In the genomic region with DNA sequence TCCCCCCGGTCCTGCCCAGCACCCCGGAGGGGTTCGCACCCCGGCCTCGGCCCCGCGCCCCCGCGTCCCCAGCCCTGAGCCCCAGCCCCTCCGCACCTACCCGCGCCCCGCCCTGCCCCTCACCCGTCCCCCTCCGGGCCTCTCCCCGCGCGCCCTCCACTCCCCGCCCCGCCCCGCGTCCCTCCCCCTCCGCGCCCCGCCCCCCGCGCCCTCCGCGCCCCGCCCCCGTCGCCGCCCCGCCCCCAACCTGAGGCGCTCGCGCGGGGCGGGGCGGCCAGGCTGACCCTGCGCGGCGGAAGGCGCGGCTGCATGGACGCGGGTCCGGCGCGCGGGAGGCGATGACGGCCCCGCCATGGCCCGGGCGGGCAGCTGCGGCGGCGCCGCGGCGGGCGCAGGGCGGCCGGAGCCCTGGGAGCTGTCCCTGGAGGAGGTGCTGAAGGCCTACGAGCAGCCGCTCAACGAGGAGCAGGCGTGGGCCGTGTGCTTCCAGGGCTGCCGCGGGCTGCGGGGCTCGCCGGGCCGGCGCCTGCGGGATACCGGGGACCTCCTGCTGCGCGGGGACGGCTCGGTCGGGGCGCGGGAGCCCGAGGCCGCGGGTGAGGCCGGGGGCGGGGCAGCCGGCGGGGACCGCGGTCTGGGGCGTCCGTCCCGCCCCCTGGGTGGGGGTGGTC, we compare ENCODE assay signal across 8 cellular contexts. TPM values are rescaled to one million over a fixed set of nuclear protein-coding genes. Genes with fewer than 3 reads are reported as not detected.
DNase-seq lines count a peak whose midpoint lies in the region; ATAC-seq and TF ChIP-seq lines count a peak whose summit lies in the region.

A gene with protein sequence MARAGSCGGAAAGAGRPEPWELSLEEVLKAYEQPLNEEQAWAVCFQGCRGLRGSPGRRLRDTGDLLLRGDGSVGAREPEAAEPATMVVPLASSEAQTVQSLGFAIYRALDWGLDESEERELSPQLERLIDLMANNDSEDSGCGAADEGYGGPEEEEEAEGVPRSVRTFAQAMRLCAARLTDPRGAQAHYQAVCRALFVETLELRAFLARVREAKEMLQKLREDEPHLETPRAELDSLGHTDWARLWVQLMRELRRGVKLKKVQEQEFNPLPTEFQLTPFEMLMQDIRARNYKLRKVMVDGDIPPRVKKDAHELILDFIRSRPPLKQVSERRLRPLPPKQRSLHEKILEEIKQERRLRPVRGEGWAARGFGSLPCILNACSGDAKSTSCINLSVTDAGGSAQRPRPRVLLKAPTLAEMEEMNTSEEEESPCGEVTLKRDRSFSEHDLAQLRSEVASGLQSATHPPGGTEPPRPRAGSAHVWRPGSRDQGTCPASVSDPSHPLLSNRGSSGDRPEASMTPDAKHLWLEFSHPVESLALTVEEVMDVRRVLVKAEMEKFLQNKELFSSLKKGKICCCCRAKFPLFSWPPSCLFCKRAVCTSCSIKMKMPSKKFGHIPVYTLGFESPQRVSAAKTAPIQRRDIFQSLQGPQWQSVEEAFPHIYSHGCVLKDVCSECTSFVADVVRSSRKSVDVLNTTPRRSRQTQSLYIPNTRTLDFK (plus strand): TSS at position 277 of the 671 bp plus-strand sequence. CDS start 76 bp downstream, at position 353.

- no peaks in the 10 kb centered on the region for H3K9me3 ChIP-seq in MM.1S (replicated peaks; ENCODE audit: insufficient read depth, low read length)

- H3K4me3 ChIP-seq in MM.1S (ENCODE audit: low read length), result peak within 1 kb of the TSS; percentile 53

- H3K36me3 Mint-ChIP-seq in activated CD4-positive, alpha-beta T cell treated with anti-CD3 and anti-CD28 coated beads for 36 hours (ENCODE audit: low read depth), result no peaks in the 10 kb centered on the region
- no peaks in the 10 kb centered on the region for H3K36me3 Mint-ChIP-seq in chondrocyte (ENCODE audit: low read depth)

- H3K9me3 Mint-ChIP-seq in activated CD4-positive, alpha-beta T cell treated with anti-CD3 and anti-CD28 coated beads for 36 hours (ENCODE audit: low read depth), result no peaks in the 10 kb centered on the region
- H3K9me3 Mint-ChIP-seq in chondrocyte (ENCODE audit: low read depth), result no peaks in the 10 kb centered on the region

- intact Hi-C loops in activated CD4-positive, alpha-beta T cell treated with anti-CD3 and anti-CD28 coated beads for 36 hours (cut with DNase I, micrococcal nuclease), result loop anchor here (1.0 to 10.0 kb wide), 5 partner anchors 12 to 126 kb away; a partner anchor contains a TSS

- H3K9ac ChIP-seq in MM.1S (ENCODE audit: low read length), result peak within 1 kb of the TSS; percentile 13; the same call in 1 of the 2 replicates

- no peaks in the 10 kb centered on the region for H3K4me1 ChIP-seq in MM.1S (ENCODE audit: low read length)

- H3K27ac ChIP-seq in MM.1S (ENCODE audit: low read length), result no peak within 1 kb of the TSS

- H3K27me3 ChIP-seq in MM.1S (replicated peaks; ENCODE audit: insufficient read depth, low read length), result no peaks in the 10 kb centered on the region

- no peaks in the 10 kb centered on the region for H3K9me2 ChIP-seq in MM.1S (replicated peaks; ENCODE audit: insufficient read depth, low read length)

- ATAC-seq in GM18907 (IDR thresholded peaks at IDR 0.05; ENCODE audit: unreplicated experiment) (peak; percentile 58), GM21528 (IDR thresholded peaks at IDR 0.05; ENCODE audit: low FRiP score, unreplicated experiment) (no peak)
- peak; percentile 89 for ATAC-seq in activated CD4-positive, alpha-beta T cell treated with anti-CD3 and anti-CD28 coated beads for 36 hours

- POLR2A ChIA-PET in activated CD4-positive, alpha-beta T cell treated with anti-CD3 and anti-CD28 coated beads for 36 hours (lab: Charles Lee), result no interaction called here

- peak within 1 kb of the TSS; percentile 63 for H3K4me2 ChIP-seq in MM.1S (ENCODE audit: low read depth, low read length)

- CTCF ChIA-PET in activated CD4-positive, alpha-beta T cell treated with anti-CD3 and anti-CD28 coated beads for 36 hours (lab: Charles Lee), result interaction anchor here (1.1 kb wide), 1 partner anchor 31 kb away, joined by 3 read pairs; no protein-coding TSS in a partner anchor

- no peaks in the 10 kb centered on the region for H3F3A ChIP-seq in MM.1S (ENCODE audit: insufficient read depth, low read length)

- peaks cover 13% of the 10 kb centered on the region for H3K27me3 Mint-ChIP-seq in activated CD4-positive, alpha-beta T cell treated with anti-CD3 and anti-CD28 coated beads for 36 hours
- H3K27me3 Mint-ChIP-seq in chondrocyte (ENCODE audit: low read depth), result no peaks in the 10 kb centered on the region

- H2AFZ ChIP-seq in MM.1S (ENCODE audit: low read length), result peak within 1 kb of the TSS; percentile 45; the same call in 1 of the 2 replicates

- H3K36me3 ChIP-seq in MM.1S (replicated peaks; ENCODE audit: insufficient read depth, low read length), result no peaks in the 10 kb centered on the region

- no peak within 1 kb of the TSS for H3K27ac Mint-ChIP-seq in activated CD4-positive, alpha-beta T cell treated with anti-CD3 and anti-CD28 coated beads for 36 hours
- H3K27ac Mint-ChIP-seq in chondrocyte (ENCODE audit: unreplicated experiment), result peak within 1 kb of the TSS; percentile 57

- H3K79me2 ChIP-seq in MM.1S (ENCODE audit: low read length), result no peaks in the 10 kb centered on the region

- TF ChIP-seq CTCF in MM.1S (IDR thresholded peaks at IDR 0.05; ENCODE audit: low read length) (no peak), chondrocyte (IDR thresholded peaks at IDR 0.05) (no peak)

- peak within 1 kb of the TSS; percentile 52 for H3K4me3 Mint-ChIP-seq in activated CD4-positive, alpha-beta T cell treated with anti-CD3 and anti-CD28 coated beads for 36 hours
- H3K4me3 Mint-ChIP-seq in chondrocyte (ENCODE audit: unreplicated experiment), result peak within 1 kb of the TSS; percentile 66

- DNase-seq in MM.1S (peak; percentile 56), chondrocyte (ENCODE audit: low spot score) (no peak), kidney glomerular epithelial cell (lab: John Stamatoyannopoulos, UW) (peak; percentile 65), DMS153 (lab: John Stamatoyannopoulos, UW) (no peak)
- peak; percentile 85 for DNase-seq in activated CD4-positive, alpha-beta T cell treated with anti-CD3 and anti-CD28 coated beads for 36 hours
- DNase-seq in stimulated activated CD4-positive, alpha-beta T cell treated with anti-CD3 and anti-CD28 coated beads, Interleukin-15, amount 100 ng/mL, for 24 hours, result peak; percentile 75

- no peaks in the 10 kb centered on the region for H4K20me1 ChIP-seq in MM.1S (ENCODE audit: insufficient read depth, low read length)

- H3K4me1 Mint-ChIP-seq in activated CD4-positive, alpha-beta T cell treated with anti-CD3 and anti-CD28 coated beads for 36 hours, result no peaks in the 10 kb centered on the region
- H3K4me1 Mint-ChIP-seq in chondrocyte (ENCODE audit: low read depth), result peaks cover 7% of the 10 kb centered on the region

RNA-seq across cellular contexts. Expression of the gene that starts here (rescaled TPM):
- 1 to 10 TPM; 1.1 to 1.5 TPM for total RNA-seq in activated CD4-positive, alpha-beta T cell treated with anti-CD3 and anti-CD28 coated beads for 36 hours
- total RNA-seq in chondrocyte, result 1.4 to 3.2 TPM (median 1.4 TPM) in 3 replicates

Comparison
In these comparisons a context has a peak if more than half of its experiments do, and no peak if none do; other contexts are left out.
1. DNase-seq: peak in MM.1S (single experiment), activated CD4-positive, alpha-beta T cell treated with anti-CD3 and anti-CD28 coated beads for 36 hours (single experiment), kidney glomerular epithelial cell (single experiment) and stimulated activated CD4-positive, alpha-beta T cell treated with anti-CD3 and anti-CD28 coated beads, Interleukin-15, amount 100 ng/mL, for 24 hours (single experiment); none in chondrocyte (single experiment) and DMS153 (single experiment).